ENCODE assay signal across 17 cellular contexts in the genomic region with DNA sequence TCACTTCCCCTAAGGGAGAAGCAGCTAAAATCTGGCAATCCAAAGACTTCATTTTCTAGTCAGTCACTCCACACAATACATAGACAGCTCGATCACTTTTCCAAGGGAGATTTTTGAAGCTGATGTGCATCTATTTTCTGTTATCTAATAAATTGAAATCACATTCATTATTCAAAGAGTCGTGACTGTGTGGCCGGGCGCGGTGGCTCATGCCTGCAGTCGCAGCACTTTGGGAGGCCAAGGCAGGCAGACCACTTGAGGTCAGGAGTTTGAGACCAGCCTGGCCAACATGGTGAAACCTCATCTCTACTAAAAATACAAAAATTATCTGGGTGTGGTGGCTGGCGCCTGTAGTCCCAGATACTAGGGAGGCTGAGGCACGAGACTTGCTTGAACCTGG. TPM values are rescaled to one million over a fixed set of nuclear protein-coding genes. Genes with fewer than 3 reads are reported as not detected.
DNase-seq lines count a peak whose midpoint lies in the region; ATAC-seq and TF ChIP-seq lines count a peak whose summit lies in the region.
"Had no signal": no experiment of that assay in that cellular context is flagged by ENCODE, and none has a peak within 500 bp of the region (broad histone marks: within the 10 kb centered on the region; RNA-seq: fewer than 3 reads in every experiment).

No MANE protein-coding gene starts in this region.

- H3K9me3 Mint-ChIP-seq in osteocyte (ENCODE audit: unreplicated experiment), result peaks cover 10% of the 10 kb centered on the region
- H3K9me3 Mint-ChIP-seq in effector memory CD8-positive, alpha-beta T cell, result no peaks in the 10 kb centered on the region
- H3K9me3 Mint-ChIP-seq: CD4-positive, CD25-positive, alpha-beta regulatory T cell had no signal

- H3K9me3 ChIP-seq in esophagus (ENCODE audit: control insufficient read depth in 2 of 2, insufficient read depth in 1 of 2, low read depth in 1 of 2, low read length in 1 of 2), result no peaks in the 10 kb centered on the region
- H3K9me3 ChIP-seq: BLaER1 treated with 17β-estradiol and CSF1 and Interleukin-3, amounts not matched to agents 10 nM and 100 nM had no signal

- H3K36me3 Mint-ChIP-seq in osteocyte (ENCODE audit: unreplicated experiment), result no peaks in the 10 kb centered on the region
- peaks cover 3% of the 10 kb centered on the region for H3K36me3 Mint-ChIP-seq in effector memory CD8-positive, alpha-beta T cell (ENCODE audit: insufficient read depth)
- H3K36me3 Mint-ChIP-seq: CD4-positive, CD25-positive, alpha-beta regulatory T cell had no signal

- H3K27me3 Mint-ChIP-seq in osteocyte (ENCODE audit: unreplicated experiment), result no peaks in the 10 kb centered on the region
- H3K27me3 Mint-ChIP-seq in effector memory CD8-positive, alpha-beta T cell, result no peaks in the 10 kb centered on the region

- no peak overlapping the region for H2BK120ac ChIP-seq in mesendoderm (ENCODE audit: low read depth, low read length)

- no peaks in the 10 kb centered on the region for H3K79me2 ChIP-seq in mesendoderm (ENCODE audit: control insufficient read depth, insufficient read depth, low read length)

- no peak overlapping the region for H3K4ac ChIP-seq in mesendoderm (ENCODE audit: low read depth, low read length)

- H4K5ac ChIP-seq in mesendoderm (ENCODE audit: low read length), result no peak overlapping the region

- peak; percentile 37 for DNase-seq in activated effector memory CD4-positive, alpha-beta T cell treated with anti-CD3 and anti-CD28 coated beads, Interleukin-2, amount 50 U/mL, for 16 hours
- no peak for DNase-seq in activated effector memory CD4-positive, alpha-beta T cell treated with Interleukin-2 at 50 U/mL for 16 hours
- DNase-seq in osteocyte (ENCODE audit: extremely low spot score, unreplicated experiment) (no peak), mesendoderm (no peak), GOT3 (lab: John Stamatoyannopoulos, UW) (no peak)
- DNase-seq in effector memory CD8-positive, alpha-beta T cell, result no peak
- DNase-seq: 8988T; ACHN; Calu3; CD4-positive, CD25-positive, alpha-beta regulatory T cell; DMS 273 treated with DMSO at 0.1 percent for 48 hours; DMS79; GM23248; H7 had no signal

- H2BK15ac ChIP-seq in mesendoderm (replicated peaks; ENCODE audit: low read depth), result no peak overlapping the region

- no peaks in the 10 kb centered on the region for H3K79me1 ChIP-seq in mesendoderm (ENCODE audit: low read length)

- H3K23ac ChIP-seq in mesendoderm (ENCODE audit: low read length), result no peak overlapping the region

- no peak overlapping the region for H2AK5ac ChIP-seq in mesendoderm (ENCODE audit: low read length)

- H3K4me2 ChIP-seq in mesendoderm (ENCODE audit: low read length), result no peak overlapping the region

- no peak for ATAC-seq in effector memory CD8-positive, alpha-beta T cell (replicated peaks)
- ATAC-seq: GM12878 had no signal

- H3K9ac ChIP-seq in mesendoderm (ENCODE audit: low read length), result no peak overlapping the region
- H3K9ac ChIP-seq: BLaER1 treated with 17β-estradiol and CSF1 and Interleukin-3, amounts not matched to agents 10 nM and 100 nM; GM23248 had no signal

- H3K4me1 Mint-ChIP-seq in osteocyte (ENCODE audit: unreplicated experiment), result peaks cover 28% of the 10 kb centered on the region
- peaks cover 0 to 9% of the 10 kb centered on the region in 2 donors for H3K4me1 Mint-ChIP-seq in effector memory CD8-positive, alpha-beta T cell (ENCODE audit: low read depth in 2 of 2)

- H3K4me1 ChIP-seq in esophagus (ENCODE audit: control insufficient read depth in 2 of 2, insufficient read depth in 2 of 2, low read length in 1 of 2) (no peaks in the 10 kb centered on the region), mesendoderm (ENCODE audit: control insufficient read depth, low read depth, low read length) (no peaks in the 10 kb centered on the region)

- no peak overlapping the region for H4K8ac ChIP-seq in mesendoderm (ENCODE audit: low read depth, low read length)

- H3K56ac ChIP-seq in mesendoderm (ENCODE audit: low read length), result no peak overlapping the region

- TF ChIP-seq CTCF in osteocyte (IDR thresholded peaks at IDR 0.05), result no peak

- H3K4me3 ChIP-seq in esophagus (ENCODE audit: low read depth in 1 of 2, low read length in 2 of 2), result no peak overlapping the region
- no peak overlapping the region for H3K4me3 ChIP-seq in mesendoderm (ENCODE audit: low read length)
- H3K4me3 ChIP-seq: BLaER1 treated with 17β-estradiol and CSF1 and Interleukin-3, amounts not matched to agents 10 nM and 100 nM; GM12878; GM23248 had no signal

- no peak overlapping the region for H3K4me3 Mint-ChIP-seq in osteocyte (ENCODE audit: unreplicated experiment)
- no peak overlapping the region for H3K4me3 Mint-ChIP-seq in effector memory CD8-positive, alpha-beta T cell
- H3K4me3 Mint-ChIP-seq: CD4-positive, CD25-positive, alpha-beta regulatory T cell had no signal

- no peak overlapping the region for H2BK5ac ChIP-seq in mesendoderm (ENCODE audit: low read length)

- no peak overlapping the region for H3K18ac ChIP-seq in mesendoderm (ENCODE audit: low read length)

- H3K36me3 ChIP-seq in esophagus (ENCODE audit: control insufficient read depth in 2 of 2, insufficient read depth in 2 of 2, low read length in 1 of 2) (no peaks in the 10 kb centered on the region), mesendoderm (ENCODE audit: control insufficient read depth, insufficient read depth, low read length) (no peaks in the 10 kb centered on the region)
- H3K36me3 ChIP-seq: BLaER1 treated with 17β-estradiol and CSF1 and Interleukin-3, amounts not matched to agents 10 nM and 100 nM had no signal

- H3K27ac ChIP-seq in esophagus (ENCODE audit: low read depth in 2 of 2, low read length in 1 of 2) (peak overlapping the region; percentile 20 to 72), mesendoderm (ENCODE audit: low read depth, low read length) (no peak overlapping the region)
- H3K27ac ChIP-seq: BLaER1 treated with 17β-estradiol and CSF1 and Interleukin-3, amounts not matched to agents 10 nM and 100 nM; GM23248 had no signal

- H3K27ac Mint-ChIP-seq in osteocyte (ENCODE audit: unreplicated experiment), result peak overlapping the region; percentile 14
- no peak overlapping the region for H3K27ac Mint-ChIP-seq in effector memory CD8-positive, alpha-beta T cell
- H3K27ac Mint-ChIP-seq: CD4-positive, CD25-positive, alpha-beta regulatory T cell had no signal

- WGBS in esophagus, 2 donors, result 78 to 83% methylated on average over 8 of the region's 8 CpGs
- no CpG with 5 or more reads among the region's 8 CpGs for WGBS in mesendoderm (ENCODE audit: extremely low coverage, insufficient coverage, low lambda C conversion rate)

- H3K27me3 ChIP-seq in esophagus (ENCODE audit: control insufficient read depth in 1 of 2, insufficient read depth in 2 of 2, low read length in 2 of 2) (no peaks in the 10 kb centered on the region), mesendoderm (ENCODE audit: insufficient read depth, low read length, poor library complexity) (no peaks in the 10 kb centered on the region)
- H3K27me3 ChIP-seq: BLaER1 treated with 17β-estradiol and CSF1 and Interleukin-3, amounts not matched to agents 10 nM and 100 nM had no signal

RNA-seq across cellular contexts. Expression of a gene that starts 27.1 kb away (rescaled TPM):
- polyA plus RNA-seq in esophagus, result 1 to 10 TPM; 3.0 to 4.2 TPM
- total RNA-seq in osteocyte, result 5.0 and 7.2 TPM in 2 replicates
- 11.1 TPM for polyA plus RNA-seq in mesendoderm (2013, experiment 1 of 2)
- polyA plus RNA-seq in mesendoderm (2013, experiment 2 of 2), result 12.3 TPM
